ENCODE assay signal across 12 cellular contexts in the genomic region with DNA sequence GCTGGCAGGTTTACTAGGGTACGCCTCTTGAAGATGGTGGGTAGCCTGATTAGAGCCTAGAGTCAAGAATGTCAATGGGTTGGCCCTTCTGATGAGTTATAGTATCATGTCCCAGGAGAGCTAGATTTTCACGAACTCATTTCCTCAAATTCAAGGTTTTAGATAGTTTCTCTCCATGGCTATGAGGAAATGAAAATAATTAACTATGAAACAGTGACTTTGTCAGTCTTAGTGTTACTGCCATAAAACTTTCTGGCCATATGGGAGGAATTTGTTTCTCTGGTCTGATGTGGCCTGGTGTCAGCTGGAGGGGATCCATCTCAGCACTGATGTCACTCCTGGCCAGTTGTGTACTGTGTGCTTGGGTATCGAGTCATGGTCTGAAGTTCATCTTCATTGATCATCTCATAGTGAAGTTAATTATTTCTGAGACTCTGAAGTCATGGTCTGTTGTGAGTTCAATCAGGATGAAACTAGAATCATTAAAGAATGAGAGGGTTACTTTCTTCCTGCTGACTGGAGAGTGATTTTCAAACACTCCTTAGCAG. TPM values are rescaled to one million over a fixed set of nuclear protein-coding genes. Genes with fewer than 3 reads are reported as not detected.
DNase-seq lines count a peak whose midpoint lies in the region; ATAC-seq and TF ChIP-seq lines count a peak whose summit lies in the region.
"Had no signal": no experiment of that assay in that cellular context is flagged by ENCODE, and none has a peak within 500 bp of the region (broad histone marks: within the 10 kb centered on the region; RNA-seq: fewer than 3 reads in every experiment).

No MANE protein-coding gene starts in this region.

- H3K27ac ChIP-seq in thyroid gland (no peak overlapping the region), coronary artery (no peak overlapping the region)

- no peaks in the 10 kb centered on the region for H3K4me1 ChIP-seq in thyroid gland

- H3K4me3 ChIP-seq in thyroid gland (replicated peaks in 1 of 3) (no peak overlapping the region), coronary artery (no peak overlapping the region)

- intact Hi-C loops in thyroid gland (cut with DNase I) (no loop called here), posterior vena cava (cut with DNase I) (loop anchor here in 1 of 2 donors (1.0 kb wide), 1 partner anchor 29 kb away; no protein-coding TSS in a partner anchor)

- no peaks in the 10 kb centered on the region for H3K9me3 ChIP-seq in thyroid gland

- no peak for TF ChIP-seq POLR2A in thyroid gland (IDR thresholded peaks at IDR 0.05)

- ATAC-seq in GM18498 (IDR thresholded peaks at IDR 0.05; ENCODE audit: unreplicated experiment) (peak; percentile 60), GM21825 (IDR thresholded peaks at IDR 0.05; ENCODE audit: unreplicated experiment) (peak; percentile 78), left lobe of liver (peak; percentile 91)
- ATAC-seq: activated CD4-positive, alpha-beta T cell treated with anti-CD3 and anti-CD28 coated beads for 36 hours; naive thymus-derived CD8-positive, alpha-beta T cell had no signal

- H3K36me3 ChIP-seq in thyroid gland = no peaks in the 10 kb centered on the region

- TF ChIP-seq CTCF in thyroid gland (IDR thresholded peaks at IDR 0.05) = no peak
- TF ChIP-seq CTCF in coronary artery (IDR thresholded peaks at IDR 0.05) = no peak

- WGBS in thyroid gland, 2 donors = 84 to 86% methylated on average over 3 of the region's 3 CpGs

- no peaks in the 10 kb centered on the region for H3K27me3 ChIP-seq in thyroid gland

- DNase-seq in NOMO-1 treated with dmso at 0.1 percent for 144 hours (lab: John Stamatoyannopoulos, UW; ENCODE audit: unreplicated experiment) (peak; percentile 36), left lobe of liver (ENCODE audit: low spot score) (peak; percentile 90), thyroid gland (no peak), NCI-H524 (lab: John Stamatoyannopoulos, UW) (no peak), posterior vena cava (ENCODE audit: low spot score) (no peak), coronary artery (ENCODE audit: low spot score) (no peak)
- DNase-seq: activated CD4-positive, alpha-beta T cell treated with anti-CD3 and anti-CD28 coated beads for 36 hours; KBM-7; naive thymus-derived CD8-positive, alpha-beta T cell had no signal

RNA-seq across cellular contexts. Expression of gene TNFSF11, which starts 49.4 kb away (rescaled TPM):
- 0.38 TPM for total RNA-seq in left lobe of liver
- not detected for total RNA-seq in thyroid gland
- not detected for total RNA-seq in posterior vena cava
- total RNA-seq: naive thymus-derived CD8-positive, alpha-beta T cell; OCI-LY7 had no signal

Comparison
In these comparisons a context has a peak if more than half of its experiments do, and no peak if none do; other contexts are left out.
1. DNase-seq: peak in NOMO-1 treated with dmso at 0.1 percent for 144 hours (single experiment) and left lobe of liver (single experiment); none in thyroid gland (0 of 2), NCI-H524 (0 of 2), posterior vena cava (single experiment) and coronary artery (single experiment).
2. Peak in every context shown above with its lines, with median percentiles within 50 percentile points of each other: ATAC-seq.